ENCODE assay signal across 1 cellular context in the genomic region with DNA sequence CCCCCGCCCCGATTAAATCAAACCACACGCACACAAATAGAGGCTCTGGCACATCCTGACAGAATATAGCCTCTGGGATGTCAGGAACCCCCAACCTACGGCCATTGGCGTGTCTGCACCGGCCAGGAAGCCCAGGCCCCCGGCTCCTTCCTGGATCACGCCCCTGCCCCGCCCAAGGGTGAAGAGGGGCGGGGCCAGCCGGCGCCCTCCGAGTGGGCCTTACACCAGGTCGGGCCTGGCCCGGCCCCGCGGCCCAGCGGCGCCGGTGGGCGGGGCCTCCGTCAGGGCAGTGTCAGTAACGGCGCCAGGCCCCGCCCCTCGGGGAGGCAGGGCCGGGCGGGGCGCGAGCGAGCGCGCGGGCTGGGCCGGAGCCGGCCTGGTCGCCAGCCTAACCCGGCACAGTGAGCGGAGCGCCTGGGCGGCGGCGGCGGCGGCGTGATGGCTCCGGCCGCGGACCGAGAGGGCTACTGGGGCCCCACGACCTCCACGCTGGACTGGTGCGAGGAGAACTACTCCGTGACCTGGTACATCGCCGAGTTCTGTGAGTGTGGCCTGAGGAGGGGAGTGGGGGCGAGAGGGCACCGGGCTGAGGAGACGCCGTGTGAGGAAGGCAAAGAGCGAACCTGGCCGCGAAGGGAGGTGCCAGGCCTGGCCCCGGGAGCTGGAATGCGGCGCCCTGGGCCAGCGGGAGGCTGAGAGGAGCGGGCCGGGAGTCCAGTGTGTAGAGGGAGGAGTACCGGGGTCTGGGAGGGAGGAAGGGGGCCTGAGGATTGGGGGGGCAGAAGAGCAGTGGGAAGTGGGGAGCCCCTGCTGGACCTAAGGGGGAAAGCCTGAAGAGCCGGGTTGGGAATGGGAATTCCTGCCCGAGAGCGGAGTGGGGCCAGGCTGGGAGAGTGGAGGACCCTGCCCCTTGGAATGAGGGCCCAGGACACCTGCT.
A peak's percentile ranks its signal among the peaks of the same experiment; 100 is the strongest.
TF ChIP-seq lines count a peak whose summit lies in the region.

A gene (plus strand): TSS at position 380 of the 937 bp plus-strand sequence. CDS start 59 bp downstream, at position 439.

TF ChIP-seq in HepG2, 621 proteins besides CTCF, POLR2A, EP300 and RAD21 (continued from another document and continues in another):
- TF ChIP-seq, protein P1, sequence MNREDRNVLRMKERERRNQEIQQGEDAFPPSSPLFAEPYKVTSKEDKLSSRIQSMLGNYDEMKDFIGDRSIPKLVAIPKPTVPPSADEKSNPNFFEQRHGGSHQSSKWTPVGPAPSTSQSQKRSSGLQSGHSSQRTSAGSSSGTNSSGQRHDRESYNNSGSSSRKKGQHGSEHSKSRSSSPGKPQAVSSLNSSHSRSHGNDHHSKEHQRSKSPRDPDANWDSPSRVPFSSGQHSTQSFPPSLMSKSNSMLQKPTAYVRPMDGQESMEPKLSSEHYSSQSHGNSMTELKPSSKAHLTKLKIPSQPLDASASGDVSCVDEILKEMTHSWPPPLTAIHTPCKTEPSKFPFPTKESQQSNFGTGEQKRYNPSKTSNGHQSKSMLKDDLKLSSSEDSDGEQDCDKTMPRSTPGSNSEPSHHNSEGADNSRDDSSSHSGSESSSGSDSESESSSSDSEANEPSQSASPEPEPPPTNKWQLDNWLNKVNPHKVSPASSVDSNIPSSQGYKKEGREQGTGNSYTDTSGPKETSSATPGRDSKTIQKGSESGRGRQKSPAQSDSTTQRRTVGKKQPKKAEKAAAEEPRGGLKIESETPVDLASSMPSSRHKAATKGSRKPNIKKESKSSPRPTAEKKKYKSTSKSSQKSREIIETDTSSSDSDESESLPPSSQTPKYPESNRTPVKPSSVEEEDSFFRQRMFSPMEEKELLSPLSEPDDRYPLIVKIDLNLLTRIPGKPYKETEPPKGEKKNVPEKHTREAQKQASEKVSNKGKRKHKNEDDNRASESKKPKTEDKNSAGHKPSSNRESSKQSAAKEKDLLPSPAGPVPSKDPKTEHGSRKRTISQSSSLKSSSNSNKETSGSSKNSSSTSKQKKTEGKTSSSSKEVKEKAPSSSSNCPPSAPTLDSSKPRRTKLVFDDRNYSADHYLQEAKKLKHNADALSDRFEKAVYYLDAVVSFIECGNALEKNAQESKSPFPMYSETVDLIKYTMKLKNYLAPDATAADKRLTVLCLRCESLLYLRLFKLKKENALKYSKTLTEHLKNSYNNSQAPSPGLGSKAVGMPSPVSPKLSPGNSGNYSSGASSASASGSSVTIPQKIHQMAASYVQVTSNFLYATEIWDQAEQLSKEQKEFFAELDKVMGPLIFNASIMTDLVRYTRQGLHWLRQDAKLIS (CRISPR knock-in tag; IDR thresholded peaks at IDR 0.05), result no peak
- TF ChIP-seq POLR2AphosphoS2 (IDR thresholded peaks at IDR 0.05; ENCODE audit: low read depth, low read length), result no peak
- TF ChIP-seq, protein P2, sequence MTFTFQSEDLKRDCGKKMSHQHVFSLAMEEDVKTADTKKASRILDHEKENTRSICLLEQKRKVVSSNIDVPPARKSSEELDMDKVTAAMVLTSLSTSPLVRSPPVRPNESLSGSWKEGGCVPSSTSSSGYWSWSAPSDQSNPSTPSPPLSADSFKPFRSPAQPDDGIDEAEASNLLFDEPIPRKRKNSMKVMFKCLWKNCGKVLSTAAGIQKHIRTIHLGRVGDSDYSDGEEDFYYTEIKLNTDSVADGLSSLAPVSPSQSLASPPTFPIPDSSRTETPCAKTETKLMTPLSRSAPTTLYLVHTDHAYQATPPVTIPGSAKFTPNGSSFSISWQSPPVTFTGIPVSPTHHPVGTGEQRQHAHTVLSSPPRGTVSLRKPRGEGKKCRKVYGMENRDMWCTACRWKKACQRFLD (CRISPR knock-in tag; IDR thresholded peaks at IDR 0.05; ENCODE audit: borderline replicate concordance), result peak; percentile 83; the same call in 1 of the 2 replicates
- TF ChIP-seq KDM3A (CRISPR knock-in tag; IDR thresholded peaks at IDR 0.05; ENCODE audit: low read depth), result no peak
- TF ChIP-seq NCOA2 (CRISPR knock-in tag; IDR thresholded peaks at IDR 0.05), result peak; percentile 31; the same call in 1 of the 2 replicates
- TF ChIP-seq TRIM24 (CRISPR knock-in tag; IDR thresholded peaks at IDR 0.05), result no peak
- no peak for TF ChIP-seq ZNF124 (CRISPR knock-in tag; IDR thresholded peaks at IDR 0.05)
- TF ChIP-seq MYNN (CRISPR knock-in tag; IDR thresholded peaks at IDR 0.05; ENCODE audit: low read depth), result no peak
- TF ChIP-seq HOXA3 (CRISPR knock-in tag; IDR thresholded peaks at IDR 0.05), result peak; percentile 31; the same call in 1 of the 2 replicates
- peak; percentile 43; the same call in 1 of the 2 replicates for TF ChIP-seq ELF3 (CRISPR knock-in tag; IDR thresholded peaks at IDR 0.05)
- TF ChIP-seq RARG (CRISPR knock-in tag; IDR thresholded peaks at IDR 0.05; ENCODE audit: low read depth), result no peak
- TF ChIP-seq PHF20 (CRISPR knock-in tag; IDR thresholded peaks at IDR 0.05), result no peak
- TF ChIP-seq ZFYVE20 (CRISPR knock-in tag; IDR thresholded peaks at IDR 0.05; ENCODE audit: borderline replicate concordance, low read depth), result 0 out of 2 replicates have a peak, but pooled peaks have one; percentile 40
- TF ChIP-seq, protein P3, sequence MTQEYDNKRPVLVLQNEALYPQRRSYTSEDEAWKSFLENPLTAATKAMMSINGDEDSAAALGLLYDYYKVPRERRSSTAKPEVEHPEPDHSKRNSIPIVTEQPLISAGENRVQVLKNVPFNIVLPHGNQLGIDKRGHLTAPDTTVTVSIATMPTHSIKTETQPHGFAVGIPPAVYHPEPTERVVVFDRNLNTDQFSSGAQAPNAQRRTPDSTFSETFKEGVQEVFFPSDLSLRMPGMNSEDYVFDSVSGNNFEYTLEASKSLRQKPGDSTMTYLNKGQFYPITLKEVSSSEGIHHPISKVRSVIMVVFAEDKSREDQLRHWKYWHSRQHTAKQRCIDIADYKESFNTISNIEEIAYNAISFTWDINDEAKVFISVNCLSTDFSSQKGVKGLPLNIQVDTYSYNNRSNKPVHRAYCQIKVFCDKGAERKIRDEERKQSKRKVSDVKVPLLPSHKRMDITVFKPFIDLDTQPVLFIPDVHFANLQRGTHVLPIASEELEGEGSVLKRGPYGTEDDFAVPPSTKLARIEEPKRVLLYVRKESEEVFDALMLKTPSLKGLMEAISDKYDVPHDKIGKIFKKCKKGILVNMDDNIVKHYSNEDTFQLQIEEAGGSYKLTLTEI (CRISPR knock-in tag; conservative IDR thresholded peaks at IDR 0.05), result no peak
- no peak for TF ChIP-seq ZKSCAN5 (CRISPR knock-in tag; IDR thresholded peaks at IDR 0.05)
- no peak for TF ChIP-seq ZNF629 (CRISPR knock-in tag; conservative IDR thresholded peaks at IDR 0.05)
- TF ChIP-seq, protein P4, sequence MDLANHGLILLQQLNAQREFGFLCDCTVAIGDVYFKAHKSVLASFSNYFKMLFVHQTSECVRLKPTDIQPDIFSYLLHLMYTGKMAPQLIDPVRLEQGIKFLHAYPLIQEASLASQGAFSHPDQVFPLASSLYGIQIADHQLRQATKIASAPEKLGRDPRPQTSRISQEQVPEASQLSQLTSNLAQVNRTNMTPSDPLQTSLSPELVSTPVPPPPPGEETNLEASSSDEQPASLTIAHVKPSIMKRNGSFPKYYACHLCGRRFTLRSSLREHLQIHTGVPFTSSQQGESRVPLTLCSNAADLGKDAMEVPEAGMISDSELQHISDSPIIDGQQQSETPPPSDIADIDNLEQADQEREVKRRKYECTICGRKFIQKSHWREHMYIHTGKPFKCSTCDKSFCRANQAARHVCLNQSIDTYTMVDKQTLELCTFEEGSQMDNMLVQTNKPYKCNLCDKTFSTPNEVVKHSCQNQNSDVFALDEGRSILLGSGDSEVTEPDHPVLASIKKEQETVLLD (CRISPR knock-in tag; IDR thresholded peaks at IDR 0.05; ENCODE audit: low read depth), result no peak; the same call in 1 of the 2 replicates
- no peak; the same call in 1 of the 2 replicates for TF ChIP-seq SIN3A (IDR thresholded peaks at IDR 0.05; ENCODE audit: borderline replicate concordance, low read depth, low read length)
- TF ChIP-seq SMYD3 (CRISPR knock-in tag; IDR thresholded peaks at IDR 0.05), result no peak
- 0 out of 2 replicates have a peak, but pooled peaks have one; percentile 34 for TF ChIP-seq CHCHD3 (CRISPR knock-in tag; IDR thresholded peaks at IDR 0.05)
- no peak for TF ChIP-seq STAG1 (CRISPR knock-in tag; IDR thresholded peaks at IDR 0.05)
- TF ChIP-seq TBL1XR1 (IDR thresholded peaks at IDR 0.05; ENCODE audit: borderline replicate concordance, low read length, partially characterized antibody), result no peak
- TF ChIP-seq, protein P5, sequence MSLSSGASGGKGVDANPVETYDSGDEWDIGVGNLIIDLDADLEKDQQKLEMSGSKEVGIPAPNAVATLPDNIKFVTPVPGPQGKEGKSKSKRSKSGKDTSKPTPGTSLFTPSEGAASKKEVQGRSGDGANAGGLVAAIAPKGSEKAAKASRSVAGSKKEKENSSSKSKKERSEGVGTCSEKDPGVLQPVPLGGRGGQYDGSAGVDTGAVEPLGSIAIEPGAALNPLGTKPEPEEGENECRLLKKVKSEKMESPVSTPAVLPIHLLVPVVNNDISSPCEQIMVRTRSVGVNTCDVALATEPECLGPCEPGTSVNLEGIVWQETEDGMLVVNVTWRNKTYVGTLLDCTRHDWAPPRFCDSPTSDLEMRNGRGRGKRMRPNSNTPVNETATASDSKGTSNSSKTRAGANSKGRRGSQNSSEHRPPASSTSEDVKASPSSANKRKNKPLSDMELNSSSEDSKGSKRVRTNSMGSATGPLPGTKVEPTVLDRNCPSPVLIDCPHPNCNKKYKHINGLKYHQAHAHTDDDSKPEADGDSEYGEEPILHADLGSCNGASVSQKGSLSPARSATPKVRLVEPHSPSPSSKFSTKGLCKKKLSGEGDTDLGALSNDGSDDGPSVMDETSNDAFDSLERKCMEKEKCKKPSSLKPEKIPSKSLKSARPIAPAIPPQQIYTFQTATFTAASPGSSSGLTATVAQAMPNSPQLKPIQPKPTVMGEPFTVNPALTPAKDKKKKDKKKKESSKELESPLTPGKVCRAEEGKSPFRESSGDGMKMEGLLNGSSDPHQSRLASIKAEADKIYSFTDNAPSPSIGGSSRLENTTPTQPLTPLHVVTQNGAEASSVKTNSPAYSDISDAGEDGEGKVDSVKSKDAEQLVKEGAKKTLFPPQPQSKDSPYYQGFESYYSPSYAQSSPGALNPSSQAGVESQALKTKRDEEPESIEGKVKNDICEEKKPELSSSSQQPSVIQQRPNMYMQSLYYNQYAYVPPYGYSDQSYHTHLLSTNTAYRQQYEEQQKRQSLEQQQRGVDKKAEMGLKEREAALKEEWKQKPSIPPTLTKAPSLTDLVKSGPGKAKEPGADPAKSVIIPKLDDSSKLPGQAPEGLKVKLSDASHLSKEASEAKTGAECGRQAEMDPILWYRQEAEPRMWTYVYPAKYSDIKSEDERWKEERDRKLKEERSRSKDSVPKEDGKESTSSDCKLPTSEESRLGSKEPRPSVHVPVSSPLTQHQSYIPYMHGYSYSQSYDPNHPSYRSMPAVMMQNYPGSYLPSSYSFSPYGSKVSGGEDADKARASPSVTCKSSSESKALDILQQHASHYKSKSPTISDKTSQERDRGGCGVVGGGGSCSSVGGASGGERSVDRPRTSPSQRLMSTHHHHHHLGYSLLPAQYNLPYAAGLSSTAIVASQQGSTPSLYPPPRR (CRISPR knock-in tag; IDR thresholded peaks at IDR 0.05; ENCODE audit: borderline replicate concordance), result no peak
- no peak for TF ChIP-seq ZNF430 (CRISPR knock-in tag; IDR thresholded peaks at IDR 0.05)
- TF ChIP-seq ZNF776 (CRISPR knock-in tag; IDR thresholded peaks at IDR 0.05), result 0 out of 2 replicates have a peak, but pooled peaks have one; percentile 31
- no peak for TF ChIP-seq CEBPG (CRISPR knock-in tag; IDR thresholded peaks at IDR 0.05)
- TF ChIP-seq SNAPC2 (CRISPR knock-in tag; IDR thresholded peaks at IDR 0.05), result 0 out of 2 replicates have a peak, but pooled peaks have one; percentile 64
- TF ChIP-seq MEIS1 (CRISPR knock-in tag; IDR thresholded peaks at IDR 0.05; ENCODE audit: borderline replicate concordance), result no peak
- no peak for TF ChIP-seq ZNF780A (CRISPR knock-in tag; IDR thresholded peaks at IDR 0.05)
- no peak for TF ChIP-seq TBP (CRISPR knock-in tag; IDR thresholded peaks at IDR 0.05)
- no peak for TF ChIP-seq MED8 (CRISPR knock-in tag; IDR thresholded peaks at IDR 0.05; ENCODE audit: insufficient replicate concordance)
- TF ChIP-seq ZFX (CRISPR knock-in tag; IDR thresholded peaks at IDR 0.05; ENCODE audit: low read depth), result peak; percentile 95
- TF ChIP-seq KLF16 (CRISPR knock-in tag; IDR thresholded peaks at IDR 0.05), result 0 out of 4 replicates have a peak, but pooled peaks of 1 of the 2 experiments have one; percentile 64
- TF ChIP-seq NFYB (CRISPR knock-in tag; IDR thresholded peaks at IDR 0.05), result no peak
- peak; percentile 31; the same call in 1 of the 2 replicates for TF ChIP-seq ZNF331 (CRISPR knock-in tag; IDR thresholded peaks at IDR 0.05)
- no peak for TF ChIP-seq NFE2L1 (CRISPR knock-in tag; IDR thresholded peaks at IDR 0.05; ENCODE audit: borderline replicate concordance)
- TF ChIP-seq ZNF605 (CRISPR knock-in tag; IDR thresholded peaks at IDR 0.05), result 0 out of 2 replicates have a peak, but pooled peaks have one; percentile 23
- no peak for TF ChIP-seq SP140L (CRISPR knock-in tag; IDR thresholded peaks at IDR 0.05; ENCODE audit: borderline replicate concordance)
- peak; percentile 47; the same call in 1 of the 2 replicates for TF ChIP-seq KMT2B (CRISPR knock-in tag; IDR thresholded peaks at IDR 0.05)
- no peak for TF ChIP-seq GTF3A (CRISPR knock-in tag; conservative IDR thresholded peaks at IDR 0.05)
- TF ChIP-seq, protein P6, sequence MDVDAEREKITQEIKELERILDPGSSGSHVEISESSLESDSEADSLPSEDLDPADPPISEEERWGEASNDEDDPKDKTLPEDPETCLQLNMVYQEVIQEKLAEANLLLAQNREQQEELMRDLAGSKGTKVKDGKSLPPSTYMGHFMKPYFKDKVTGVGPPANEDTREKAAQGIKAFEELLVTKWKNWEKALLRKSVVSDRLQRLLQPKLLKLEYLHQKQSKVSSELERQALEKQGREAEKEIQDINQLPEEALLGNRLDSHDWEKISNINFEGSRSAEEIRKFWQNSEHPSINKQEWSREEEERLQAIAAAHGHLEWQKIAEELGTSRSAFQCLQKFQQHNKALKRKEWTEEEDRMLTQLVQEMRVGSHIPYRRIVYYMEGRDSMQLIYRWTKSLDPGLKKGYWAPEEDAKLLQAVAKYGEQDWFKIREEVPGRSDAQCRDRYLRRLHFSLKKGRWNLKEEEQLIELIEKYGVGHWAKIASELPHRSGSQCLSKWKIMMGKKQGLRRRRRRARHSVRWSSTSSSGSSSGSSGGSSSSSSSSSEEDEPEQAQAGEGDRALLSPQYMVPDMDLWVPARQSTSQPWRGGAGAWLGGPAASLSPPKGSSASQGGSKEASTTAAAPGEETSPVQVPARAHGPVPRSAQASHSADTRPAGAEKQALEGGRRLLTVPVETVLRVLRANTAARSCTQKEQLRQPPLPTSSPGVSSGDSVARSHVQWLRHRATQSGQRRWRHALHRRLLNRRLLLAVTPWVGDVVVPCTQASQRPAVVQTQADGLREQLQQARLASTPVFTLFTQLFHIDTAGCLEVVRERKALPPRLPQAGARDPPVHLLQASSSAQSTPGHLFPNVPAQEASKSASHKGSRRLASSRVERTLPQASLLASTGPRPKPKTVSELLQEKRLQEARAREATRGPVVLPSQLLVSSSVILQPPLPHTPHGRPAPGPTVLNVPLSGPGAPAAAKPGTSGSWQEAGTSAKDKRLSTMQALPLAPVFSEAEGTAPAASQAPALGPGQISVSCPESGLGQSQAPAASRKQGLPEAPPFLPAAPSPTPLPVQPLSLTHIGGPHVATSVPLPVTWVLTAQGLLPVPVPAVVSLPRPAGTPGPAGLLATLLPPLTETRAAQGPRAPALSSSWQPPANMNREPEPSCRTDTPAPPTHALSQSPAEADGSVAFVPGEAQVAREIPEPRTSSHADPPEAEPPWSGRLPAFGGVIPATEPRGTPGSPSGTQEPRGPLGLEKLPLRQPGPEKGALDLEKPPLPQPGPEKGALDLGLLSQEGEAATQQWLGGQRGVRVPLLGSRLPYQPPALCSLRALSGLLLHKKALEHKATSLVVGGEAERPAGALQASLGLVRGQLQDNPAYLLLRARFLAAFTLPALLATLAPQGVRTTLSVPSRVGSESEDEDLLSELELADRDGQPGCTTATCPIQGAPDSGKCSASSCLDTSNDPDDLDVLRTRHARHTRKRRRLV (CRISPR knock-in tag; IDR thresholded peaks at IDR 0.05), result no peak
- TF ChIP-seq EED (CRISPR knock-in tag; IDR thresholded peaks at IDR 0.05), result no peak
